Comparison of ENCODE assay signal across 1 cellular context in genomic region chr16:30127994-30128393, GRCh38.
TF ChIP-seq lines count a peak whose summit lies in the region.

No MANE protein-coding gene starts in this region.

TF ChIP-seq in K562, 482 proteins besides CTCF, POLR2A, EP300 and RAD21:
- TF ChIP-seq NFIX (CRISPR knock-in tag; IDR thresholded peaks at IDR 0.05; ENCODE audit: low read depth): no peak
- no peak for TF ChIP-seq DPF2 (IDR thresholded peaks at IDR 0.05)
- no peak for TF ChIP-seq ZNF79 (CRISPR knock-in tag; IDR thresholded peaks at IDR 0.05; ENCODE audit: low read depth)
- TF ChIP-seq MED1 (CRISPR knock-in tag; IDR thresholded peaks at IDR 0.05; ENCODE audit: borderline replicate concordance): no peak
- TF ChIP-seq HINFP (tag; conservative IDR thresholded peaks at IDR 0.05; ENCODE audit: low read depth): no peak
- no peak for TF ChIP-seq DIDO1 (tag; IDR thresholded peaks at IDR 0.05; ENCODE audit: low read depth)
- TF ChIP-seq ZSCAN29 (IDR thresholded peaks at IDR 0.05): no peak
- TF ChIP-seq LARP7 (IDR thresholded peaks at IDR 0.05): no peak
- no peak for TF ChIP-seq ZNF507 (tag; conservative IDR thresholded peaks at IDR 0.05)
- no peak for TF ChIP-seq SRSF1 (IDR thresholded peaks at IDR 0.05; ENCODE audit: low read depth, low read length)
- no peak for TF ChIP-seq CHD1 (IDR thresholded peaks at IDR 0.05; ENCODE audit: low read length)
- TF ChIP-seq ZFP30 (CRISPR knock-in tag; IDR thresholded peaks at IDR 0.05; ENCODE audit: borderline replicate concordance): no peak
- no peak for TF ChIP-seq U2AF1 (optimal IDR thresholded peaks at IDR 0.05; ENCODE audit: low read depth, low read length)
- no peak for TF ChIP-seq NR0B1 (IDR thresholded peaks at IDR 0.05; ENCODE audit: partially characterized antibody)
- no peak for TF ChIP-seq GATAD2B (IDR thresholded peaks at IDR 0.05; ENCODE audit: borderline replicate concordance)
- no peak for TF ChIP-seq SIX5 (IDR thresholded peaks at IDR 0.05; ENCODE audit: borderline replicate concordance in 1 of 2, insufficient read depth in 1 of 2, low read depth in 1 of 2, low read length in 2 of 2)
- TF ChIP-seq LEF1 (IDR thresholded peaks at IDR 0.05): no peak
- no peak for TF ChIP-seq ZBTB5 (IDR thresholded peaks at IDR 0.05)
- no peak for TF ChIP-seq ZNF75A (CRISPR knock-in tag; IDR thresholded peaks at IDR 0.05)
TF ChIP-seq in K562: peak in this region for 0.
